18 cellular contexts compared by ENCODE assay signal in genomic region chr9:4788703-4789102, GRCh38.
"Had no signal": no experiment of that assay in that cellular context is flagged by ENCODE, and none has a peak within 500 bp of the region (broad histone marks: within the 10 kb centered on the region; RNA-seq: fewer than 3 reads in every experiment).

No MANE protein-coding gene starts in this region.

- H3K4me3 ChIP-seq: dorsolateral prefrontal cortex, esophagus muscularis mucosa, lung, prostate gland, right lobe of liver, tibial artery, upper lobe of right lung, vagina had no signal

- H2AFZ ChIP-seq: parathyroid adenoma had no signal

- H3K9ac ChIP-seq: parathyroid adenoma had no signal

- H3K27ac ChIP-seq: dorsolateral prefrontal cortex, esophagus muscularis mucosa, parathyroid adenoma, prostate gland, right lobe of liver, tibial artery, upper lobe of right lung, vagina had no signal

- H3K36me3 ChIP-seq: esophagus muscularis mucosa, prostate gland, right lobe of liver, tibial artery, upper lobe of right lung, vagina had no signal

- DNase-seq: cortex of kidney; dorsolateral prefrontal cortex; effector CD8-positive, alpha-beta T cell; left colon; left ventricle myocardium superior; mesendoderm; naive B cell; retina; right lobe of liver; stimulated activated CD4-positive, alpha-beta T cell treated with anti-CD3 and anti-CD28 coated beads, Interleukin-4, amount 100 ng/mL, for 1 hour; stimulated activated CD8-positive, alpha-beta memory T cell treated with anti-CD3 and anti-CD28 coated beads, Interleukin-4, amount 100 ng/mL, for 48 hours; tibial artery; upper lobe of right lung had no signal

- H3K79me2 ChIP-seq: parathyroid adenoma had no signal

- H3K9me3 ChIP-seq: esophagus muscularis mucosa, prostate gland, right lobe of liver, tibial artery, upper lobe of right lung, vagina had no signal

- H3K27me3 ChIP-seq: dorsolateral prefrontal cortex, right lobe of liver, tibial artery, upper lobe of right lung, vagina had no signal

- H3K4me1 ChIP-seq: prostate gland had no signal
